ENCODE assay signal across 27 cellular contexts in the genomic region with DNA sequence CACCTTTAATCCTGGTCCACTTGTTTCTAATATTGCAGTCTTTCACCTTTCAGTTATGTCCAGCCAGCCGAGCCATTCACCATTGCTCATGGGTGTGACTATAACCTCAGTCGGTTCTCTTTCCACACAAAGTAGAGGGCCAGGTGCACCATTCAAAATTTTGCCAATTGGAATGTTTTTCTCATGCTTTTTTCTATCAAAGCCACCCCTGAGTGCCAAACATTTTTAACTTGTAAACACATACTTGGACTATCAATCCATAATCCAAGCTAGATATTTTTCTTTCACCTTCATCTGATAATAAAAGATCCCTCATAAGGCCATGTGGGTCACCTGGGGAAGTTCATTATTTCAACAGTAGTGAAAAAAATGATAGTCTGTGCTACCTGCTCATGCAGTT. TPM values are rescaled to one million over a fixed set of nuclear protein-coding genes. Genes with fewer than 3 reads are reported as not detected.
"Had no signal": no experiment of that assay in that cellular context is flagged by ENCODE, and none has a peak within 500 bp of the region (broad histone marks: within the 10 kb centered on the region; RNA-seq: fewer than 3 reads in every experiment).

No MANE protein-coding gene starts in this region.

- H3K27me3 ChIP-seq: colonic mucosa, dorsolateral prefrontal cortex, esophagus muscularis mucosa, esophagus squamous epithelium, foreskin keratinocyte, gastrocnemius medialis, gastroesophageal sphincter, heart left ventricle, heart right ventricle had no signal

- H3K4me3 ChIP-seq: colonic mucosa, coronary artery, dorsolateral prefrontal cortex, esophagus muscularis mucosa, esophagus squamous epithelium, gastrocnemius medialis, gastroesophageal sphincter, heart left ventricle, heart right ventricle had no signal

- H3K27ac ChIP-seq: colonic mucosa, coronary artery, dorsolateral prefrontal cortex, epithelial cell of prostate, esophagus muscularis mucosa, esophagus squamous epithelium, foreskin keratinocyte, gastrocnemius medialis, gastroesophageal sphincter, heart left ventricle, heart right ventricle had no signal

- H3K36me3 ChIP-seq: colonic mucosa, esophagus muscularis mucosa, esophagus squamous epithelium, gastrocnemius medialis, gastroesophageal sphincter, heart left ventricle, heart right ventricle had no signal

- DNase-seq: colonic mucosa; cortex of kidney; dermis blood vessel endothelial cell; dorsolateral prefrontal cortex; effector CD4-positive, alpha-beta T cell; effector CD8-positive, alpha-beta T cell; effector memory CD4-positive, alpha-beta T cell; effector memory CD8-positive, alpha-beta T cell; endodermal cell; erythroblast; esophagus squamous epithelium; foreskin fibroblast; foreskin keratinocyte; foreskin melanocyte; gastrocnemius medialis; glutamatergic neuron; head of caudate nucleus; heart left ventricle; heart right ventricle had no signal

- H3K9me3 ChIP-seq: colonic mucosa, esophagus muscularis mucosa, esophagus squamous epithelium, gastrocnemius medialis, gastroesophageal sphincter, heart left ventricle, heart right ventricle had no signal

- ATAC-seq: effector memory CD8-positive, alpha-beta T cell; esophagus mucosa; foreskin keratinocyte; gastrocnemius medialis; gastroesophageal sphincter; heart left ventricle; heart right ventricle had no signal

- H3K4me1 ChIP-seq: colonic mucosa, esophagus muscularis mucosa, gastrocnemius medialis, gastroesophageal sphincter, heart left ventricle, heart right ventricle had no signal

RNA-seq across cellular contexts. Expression of a gene that starts 52.4 kb away (rescaled TPM):
- polyA plus RNA-seq: endothelial cell of umbilical vein, esophagus, fibroblast of lung, foreskin keratinocyte, heart left ventricle, heart right ventricle had no signal
